7 cellular contexts compared by ENCODE assay signal in genomic region chr2:13901526-13901925, GRCh38.
"Had no signal": no experiment of that assay in that cellular context is flagged by ENCODE, and none has a peak within 500 bp of the region (broad histone marks: within the 10 kb centered on the region; RNA-seq: fewer than 3 reads in every experiment).

No MANE protein-coding gene starts in this region.

- H3K9ac ChIP-seq: KMS-11 had no signal

- DNase-seq: IMR-90, KBM-7, KG1 had no signal

- H3K4me3 ChIP-seq: K562 had no signal

- H3K4me2 ChIP-seq: KMS-11 had no signal

- H3K27ac ChIP-seq: HL-60, KMS-11 had no signal

- ATAC-seq: K562 had no signal

- FAIRE-seq: HTR-8/SVneo, K562 had no signal
